In the genomic region with DNA sequence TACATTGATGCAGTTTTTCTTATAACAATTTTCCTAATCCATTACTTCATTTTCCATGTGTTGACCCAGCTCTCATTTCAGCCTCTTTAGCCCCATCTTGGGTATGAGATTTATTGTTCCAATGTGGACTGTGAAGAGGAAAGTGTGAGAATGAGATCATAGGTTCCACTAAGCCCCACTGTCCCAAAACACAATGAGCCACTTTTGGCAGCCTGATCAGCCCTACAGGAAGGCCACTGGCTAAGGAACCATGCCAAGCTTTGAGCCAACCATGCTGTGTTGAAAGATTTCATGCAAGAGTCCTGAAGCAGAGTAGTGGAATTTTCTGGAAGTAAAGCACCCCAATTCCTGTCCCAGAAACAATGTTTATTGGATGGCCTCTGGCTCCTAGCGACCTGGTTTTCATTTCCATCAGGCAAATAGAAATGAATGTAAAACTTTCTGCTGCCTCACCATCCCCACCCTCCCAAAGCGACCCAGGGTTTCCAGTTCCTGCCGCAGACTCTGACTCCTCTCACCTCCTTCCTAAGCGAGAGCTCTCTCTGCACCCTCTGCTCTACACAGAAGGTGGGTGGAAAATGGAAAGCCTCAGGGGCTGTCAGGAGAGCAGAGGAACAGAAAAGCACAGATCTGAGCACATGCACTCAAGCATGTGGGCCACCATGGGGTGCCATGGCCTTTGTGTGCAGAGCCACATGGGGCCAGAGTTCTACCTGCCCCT, we compare ENCODE assay signal across 12 cellular contexts.
DNase-seq lines count a peak whose midpoint lies in the region; ATAC-seq, FAIRE-seq and TF ChIP-seq lines count a peak whose summit lies in the region.
"Had no signal": no experiment of that assay in that cellular context is flagged by ENCODE, and none has a peak within 500 bp of the region (broad histone marks: within the 10 kb centered on the region; RNA-seq: fewer than 3 reads in every experiment).

No MANE protein-coding gene starts in this region.

- POLR2A ChIA-PET in HepG2 (lab: Yijun Ruan, JAX): no interaction called here

- H3K9me3 ChIP-seq in HepG2 (ENCODE audit: low read length) (no peaks in the 10 kb centered on the region; the same call in 1 of the 2 replicates), right lobe of liver (no peaks in the 10 kb centered on the region), pancreas (no peaks in the 10 kb centered on the region), endodermal cell (ENCODE audit: control insufficient read depth, low read length) (peaks cover 1% of the 10 kb centered on the region)

- TF ChIP-seq EP300 in HepG2 (IDR thresholded peaks at IDR 0.05; ENCODE audit: low read depth in 2 of 2, low read length in 2 of 2) (no peak), HepG2 (CRISPR knock-in tag; IDR thresholded peaks at IDR 0.05; ENCODE audit: borderline replicate concordance) (no peak)

- CTCF ChIA-PET in HepG2 (lab: Yijun Ruan, JAX; ENCODE audit: low intra/inter-chr PET ratio, low total read pairs): no interaction called here

- 17% methylated on average over 4 of the region's 4 CpGs for WGBS in HepG2 (ENCODE audit: low lambda C conversion rate)
- 52% methylated on average over 4 of the region's 4 CpGs for WGBS in right lobe of liver (ENCODE audit: insufficient coverage, low coverage, low lambda C conversion rate, missing lambda C conversion rate)
- WGBS in pancreas, 2 donors: 68 to 78% methylated on average over 4 of the region's 4 CpGs
- WGBS in endodermal cell (ENCODE audit: insufficient coverage in 1 of 2, insufficient read length in 1 of 2), 2 experiments: 89 to 92% methylated on average over 1 to 4 of the region's 4 CpGs

- H3K79me2 ChIP-seq in HepG2 (ENCODE audit: insufficient read depth, low read length): no peaks in the 10 kb centered on the region

- TF ChIP-seq POLR2A in HepG2 (IDR thresholded peaks at IDR 0.05; ENCODE audit: insufficient read depth in 1 of 2, low read depth in 2 of 2, low read length in 2 of 2) (no peak), right lobe of liver (IDR thresholded peaks at IDR 0.05) (no peak)

- no peaks in the 10 kb centered on the region for H4K20me1 ChIP-seq in HepG2 (ENCODE audit: insufficient read depth, low read length)

- intact Hi-C loops in HepG2 (cut with micrococcal nuclease; ENCODE audit: unreplicated experiment) (no loop called here), right lobe of liver (cut with DNase I) (no loop called here), pancreas (cut with DNase I) (no loop called here)

- in situ Hi-C loops in HepG2 (cut with HindIII; ENCODE audit: extremely low pct_ligation_motif_present, low pct_unique_long_range_greater_than_20kb): no loop called here

- H3K9me3 Mint-ChIP-seq in endodermal cell: peaks cover 1% of the 10 kb centered on the region

- no peaks in the 10 kb centered on the region for H3K27me3 ChIP-seq in HepG2 (ENCODE audit: control insufficient read depth in 1 of 2, insufficient read depth in 2 of 2, low read length in 2 of 2)
- H3K27me3 ChIP-seq in right lobe of liver: no peaks in the 10 kb centered on the region
- no peaks in the 10 kb centered on the region for H3K27me3 ChIP-seq in pancreas
- peaks cover 11% of the 10 kb centered on the region for H3K27me3 ChIP-seq in endodermal cell (ENCODE audit: control insufficient read depth, insufficient read depth, low read length, poor library complexity, severe bottlenecking)

- H3K27ac Mint-ChIP-seq in endodermal cell: no peak overlapping the region
- H3K27ac Mint-ChIP-seq: naive thymus-derived CD4-positive, alpha-beta T cell; stimulated activated memory B cell treated with anti-CD40 and anti-IgM and Interleukin-4, amounts not matched to agents 10 μg/mL and 1 μg/mL and 100 μg/mL, for 72 hours had no signal

- H3K36me3 ChIP-seq in HepG2 (replicated peaks in 1 of 2; ENCODE audit: control insufficient read depth in 1 of 2, insufficient read depth in 2 of 2, low read length in 2 of 2) (no peaks in the 10 kb centered on the region), right lobe of liver (no peaks in the 10 kb centered on the region), pancreas (no peaks in the 10 kb centered on the region), endodermal cell (ENCODE audit: control insufficient read depth, insufficient read depth, low read length) (no peaks in the 10 kb centered on the region)

- H3K4me2 ChIP-seq in HepG2 (ENCODE audit: low read depth, low read length): no peak overlapping the region

- TF ChIP-seq CTCF in HepG2 (CRISPR knock-in tag; IDR thresholded peaks at IDR 0.05) (no peak), right lobe of liver (IDR thresholded peaks at IDR 0.05) (no peak), pancreas (IDR thresholded peaks at IDR 0.05) (no peak), endodermal cell (conservative IDR thresholded peaks at IDR 0.05) (no peak)

- DNase-seq in HepG2 (ENCODE audit: low spot score): no peak
- no peak for DNase-seq in right lobe of liver
- DNase-seq in foreskin melanocyte: peak; percentile 42
- DNase-seq in pancreas: no peak
- no peak for DNase-seq in endodermal cell
- DNase-seq in HTR-8/SVneo (ENCODE audit: insufficient read length, low spot score): no peak

- no peaks in the 10 kb centered on the region for H3K36me3 Mint-ChIP-seq in endodermal cell (ENCODE audit: low read depth)
- H3K36me3 Mint-ChIP-seq: naive thymus-derived CD4-positive, alpha-beta T cell; stimulated activated memory B cell treated with anti-CD40 and anti-IgM and Interleukin-4, amounts not matched to agents 10 μg/mL and 1 μg/mL and 100 μg/mL, for 72 hours had no signal

- peaks cover 12% of the 10 kb centered on the region for H3K27me3 Mint-ChIP-seq in endodermal cell (ENCODE audit: insufficient read depth)

- H3K9ac ChIP-seq in HepG2 (ENCODE audit: insufficient read depth, low read depth, low read length): no peak overlapping the region
- H3K9ac ChIP-seq in endodermal cell (ENCODE audit: extremely low read depth, low read length, poor library complexity, severe bottlenecking): no peak overlapping the region

- no peak overlapping the region for H3K27ac ChIP-seq in HepG2 (ENCODE audit: extremely low read length, insufficient read depth, low read length)
- H3K27ac ChIP-seq in right lobe of liver: no peak overlapping the region
- H3K27ac ChIP-seq in pancreas: no peak overlapping the region
- no peak overlapping the region for H3K27ac ChIP-seq in endodermal cell (ENCODE audit: low read depth, low read length)

- H3K4me1 ChIP-seq in HepG2 (ENCODE audit: insufficient read depth, low read length): no peaks in the 10 kb centered on the region
- H3K4me1 ChIP-seq in right lobe of liver: no peaks in the 10 kb centered on the region
- H3K4me1 ChIP-seq in pancreas: no peaks in the 10 kb centered on the region
- no peaks in the 10 kb centered on the region for H3K4me1 ChIP-seq in endodermal cell (ENCODE audit: control insufficient read depth, insufficient read depth, low read length)

- H3K4me1 Mint-ChIP-seq in endodermal cell: no peaks in the 10 kb centered on the region
- H3K4me1 Mint-ChIP-seq: stimulated activated memory B cell treated with anti-CD40 and anti-IgM and Interleukin-4, amounts not matched to agents 10 μg/mL and 1 μg/mL and 100 μg/mL, for 72 hours had no signal

- no peak overlapping the region for H2AFZ ChIP-seq in HepG2 (ENCODE audit: low read length)

- BruUV-seq in HepG2 (replicated peaks; lab: Mats Ljungman, UMichigan): no TSS peak

- H3K4me3 Mint-ChIP-seq in endodermal cell: no peak overlapping the region
- H3K4me3 Mint-ChIP-seq: naive thymus-derived CD4-positive, alpha-beta T cell; stimulated activated memory B cell treated with anti-CD40 and anti-IgM and Interleukin-4, amounts not matched to agents 10 μg/mL and 1 μg/mL and 100 μg/mL, for 72 hours had no signal

- no peak for FAIRE-seq in HepG2 (lab: Jason Lieb, UNC)
- FAIRE-seq in pancreas (lab: Jason Lieb, UNC): no peak
- FAIRE-seq in HTR-8/SVneo (lab: Jason Lieb, UNC): no peak
- FAIRE-seq: GM19239, keratinocyte had no signal

- no peak; the same call in 2 of the 3 replicates for ATAC-seq in HepG2
- no peak for ATAC-seq in right lobe of liver
- ATAC-seq in pancreas: peak in 3 of 4 donors; percentile 38 to 52 (median 42)
- no peak for ATAC-seq in HG02973 (IDR thresholded peaks at IDR 0.05; ENCODE audit: unreplicated experiment)
- no peak for ATAC-seq in HG03159 (IDR thresholded peaks at IDR 0.05; ENCODE audit: unreplicated experiment)

- TF ChIP-seq RAD21 in HepG2 (CRISPR knock-in tag; IDR thresholded peaks at IDR 0.05): no peak

- H3K4me3 ChIP-seq in HepG2 (replicated peaks in 1 of 3; ENCODE audit: insufficient read depth in 1 of 3, low read depth in 2 of 3, low read length in 3 of 3): no peak overlapping the region
- no peak overlapping the region for H3K4me3 ChIP-seq in right lobe of liver
- H3K4me3 ChIP-seq in pancreas: no peak overlapping the region
- no peak overlapping the region for H3K4me3 ChIP-seq in endodermal cell (ENCODE audit: low read length)

TF ChIP-seq in HepG2, 621 proteins besides CTCF, POLR2A, EP300 and RAD21:
- TF ChIP-seq, protein P1, sequence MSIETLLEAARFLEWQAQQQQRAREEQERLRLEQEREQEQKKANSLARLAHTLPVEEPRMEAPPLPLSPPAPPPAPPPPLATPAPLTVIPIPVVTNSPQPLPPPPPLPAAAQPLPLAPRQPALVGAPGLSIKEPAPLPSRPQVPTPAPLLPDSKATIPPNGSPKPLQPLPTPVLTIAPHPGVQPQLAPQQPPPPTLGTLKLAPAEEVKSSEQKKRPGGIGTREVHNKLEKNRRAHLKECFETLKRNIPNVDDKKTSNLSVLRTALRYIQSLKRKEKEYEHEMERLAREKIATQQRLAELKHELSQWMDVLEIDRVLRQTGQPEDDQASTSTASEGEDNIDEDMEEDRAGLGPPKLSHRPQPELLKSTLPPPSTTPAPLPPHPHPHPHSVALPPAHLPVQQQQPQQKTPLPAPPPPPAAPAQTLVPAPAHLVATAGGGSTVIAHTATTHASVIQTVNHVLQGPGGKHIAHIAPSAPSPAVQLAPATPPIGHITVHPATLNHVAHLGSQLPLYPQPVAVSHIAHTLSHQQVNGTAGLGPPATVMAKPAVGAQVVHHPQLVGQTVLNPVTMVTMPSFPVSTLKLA (IDR thresholded peaks at IDR 0.05): 0 out of 2 replicates have a peak, but pooled peaks have one; percentile 8
- TF ChIP-seq SMC3 (IDR thresholded peaks at IDR 0.05; ENCODE audit: low read length): no peak

Comparison
In these comparisons a context has a peak if more than half of its experiments do, and no peak if none do; other contexts are left out.
1. ATAC-seq: peak in pancreas (3 of 4); none in HepG2 (single experiment), right lobe of liver (0 of 4), HG02973 (single experiment) and HG03159 (single experiment).